In genomic region chr5:171162165-171162564, GRCh38 we compare ENCODE assay signal across 21 cellular contexts.
DNase-seq lines count a peak whose midpoint lies in the region; ATAC-seq and TF ChIP-seq lines count a peak whose summit lies in the region.
"Had no signal": no experiment of that assay in that cellular context is flagged by ENCODE, and none has a peak within 500 bp of the region (broad histone marks: within the 10 kb centered on the region; RNA-seq: fewer than 3 reads in every experiment).

No MANE protein-coding gene starts in this region.

- H2AFZ ChIP-seq in Loucy (ENCODE audit: low read length) (peak overlapping the region; percentile 73), neural progenitor cell (replicated peaks) (no peak overlapping the region)
- H2AFZ ChIP-seq: PC-9 had no signal

- intact Hi-C loops in body of pancreas (cut with DNase I): no loop called here

- H3K4me2 ChIP-seq in Loucy (ENCODE audit: low read depth, low read length, poor library complexity, severe bottlenecking) (no peak overlapping the region), neural progenitor cell (peak overlapping the region; percentile 48)
- H3K4me2 ChIP-seq: PC-9 had no signal

- H3K4me1 Mint-ChIP-seq in neural progenitor cell: peaks cover 29% of the 10 kb centered on the region
- H3K4me1 Mint-ChIP-seq: activated CD4-positive, alpha-beta T cell treated with anti-CD3 and anti-CD28 coated beads, Interleukin-2, amount 10 ng/mL, durations not matched to agents 7 days and 5 days; IgD-negative memory B cell; nephron had no signal

- H4K20me1 ChIP-seq in Loucy (ENCODE audit: insufficient read depth, low read length, poor library complexity, severe bottlenecking) (no peaks in the 10 kb centered on the region), neural progenitor cell (ENCODE audit: low read depth) (no peaks in the 10 kb centered on the region)

- no peaks in the 10 kb centered on the region for H3K79me2 ChIP-seq in Loucy (ENCODE audit: insufficient read depth, low read length)
- no peaks in the 10 kb centered on the region for H3K79me2 ChIP-seq in neural progenitor cell (ENCODE audit: low read depth)

- 92 to 100% methylated on average over 1 of the region's 1 CpG for WGBS in body of pancreas, 2 donors

- H3K9ac ChIP-seq in Loucy (ENCODE audit: low read depth, low read length, poor library complexity, severe bottlenecking) (no peak overlapping the region), neural progenitor cell (no peak overlapping the region)

- H3K27me3 ChIP-seq in Loucy (ENCODE audit: insufficient read depth, low read length, poor library complexity, severe bottlenecking): no peaks in the 10 kb centered on the region
- H3K27me3 ChIP-seq in neural progenitor cell: no peaks in the 10 kb centered on the region
- no peaks in the 10 kb centered on the region for H3K27me3 ChIP-seq in body of pancreas
- H3K27me3 ChIP-seq: ovary, tibial artery had no signal

- H3K9me3 Mint-ChIP-seq in neural progenitor cell: no peaks in the 10 kb centered on the region
- H3K9me3 Mint-ChIP-seq: activated CD4-positive, alpha-beta T cell treated with anti-CD3 and anti-CD28 coated beads, Interleukin-2, amount 10 ng/mL, durations not matched to agents 7 days and 5 days; activated T-cell treated with anti-CD3 and anti-CD28 coated beads, Interleukin-2, amount 50 U/mL, for 4 hours; IgD-negative memory B cell; nephron had no signal

- no peaks in the 10 kb centered on the region for H3K9me2 ChIP-seq in Loucy (replicated peaks; ENCODE audit: low read depth, low read length)

- no peak overlapping the region for H3K4me3 ChIP-seq in Loucy (ENCODE audit: low read length, poor library complexity, severe bottlenecking)
- H3K4me3 ChIP-seq in neural progenitor cell: no peak overlapping the region
- no peak overlapping the region for H3K4me3 ChIP-seq in body of pancreas
- H3K4me3 ChIP-seq: ovary, PC-9, tibial artery had no signal

- H3K4me1 ChIP-seq in Loucy (ENCODE audit: insufficient read depth, low read length, poor library complexity, severe bottlenecking) (no peaks in the 10 kb centered on the region), neural progenitor cell (peaks cover 33% of the 10 kb centered on the region), body of pancreas (no peaks in the 10 kb centered on the region)
- H3K4me1 ChIP-seq: tibial artery had no signal

- TF ChIP-seq CTCF in Loucy (conservative IDR thresholded peaks at IDR 0.05; ENCODE audit: low read length): no peak
- no peak for TF ChIP-seq CTCF in neural progenitor cell (IDR thresholded peaks at IDR 0.05)
- TF ChIP-seq CTCF in body of pancreas (IDR thresholded peaks at IDR 0.05): no peak

- peak overlapping the region; percentile 18 for H3K4me3 Mint-ChIP-seq in neural progenitor cell
- H3K4me3 Mint-ChIP-seq: activated CD4-positive, alpha-beta T cell treated with anti-CD3 and anti-CD28 coated beads, Interleukin-2, amount 10 ng/mL, durations not matched to agents 7 days and 5 days; activated T-cell treated with anti-CD3 and anti-CD28 coated beads, Interleukin-2, amount 50 U/mL, for 4 hours; IgD-negative memory B cell; nephron had no signal

- H3K27ac ChIP-seq in neural progenitor cell (no peak overlapping the region), body of pancreas (no peak overlapping the region)
- H3K27ac ChIP-seq: ovary, PC-9, tibial artery had no signal

- H3K27me3 Mint-ChIP-seq in neural progenitor cell (ENCODE audit: insufficient read depth, low read depth): peaks cover 2% of the 10 kb centered on the region
- H3K27me3 Mint-ChIP-seq: IgD-negative memory B cell had no signal

- ATAC-seq in GM19452 (IDR thresholded peaks at IDR 0.05; ENCODE audit: unreplicated experiment) (peak; percentile 15), body of pancreas (no peak)
- ATAC-seq: activated T-cell treated with anti-CD3 and anti-CD28 coated beads, Interleukin-2, amount 50 U/mL, for 4 hours; Right ventricle myocardium inferior had no signal

- H3K9me3 ChIP-seq in Loucy (ENCODE audit: insufficient read depth, low read depth, low read length) (no peaks in the 10 kb centered on the region), neural progenitor cell (ENCODE audit: low read depth) (no peaks in the 10 kb centered on the region), body of pancreas (no peaks in the 10 kb centered on the region)
- H3K9me3 ChIP-seq: ovary, tibial artery had no signal

- no peaks in the 10 kb centered on the region for H3F3A ChIP-seq in Loucy (ENCODE audit: low read depth)
- peaks cover 18% of the 10 kb centered on the region for H3F3A ChIP-seq in neural progenitor cell (ENCODE audit: low read depth)

- DNase-seq in cerebellar cortex (ENCODE audit: low spot score) (peak; percentile 97), neural progenitor cell (ENCODE audit: low spot score) (peak; percentile 6), NCI-H2171 (lab: John Stamatoyannopoulos, UW) (no peak), islet precursor cell (no peak), body of pancreas (no peak)
- DNase-seq: activated CD4-positive, alpha-beta T cell treated with anti-CD3 and anti-CD28 coated beads, Interleukin-2, amount 10 ng/mL, durations not matched to agents 7 days and 5 days; activated gamma-delta T cell treated with Interleukin-2 at 50 U/mL for 16 hours; activated T-cell treated with anti-CD3 and anti-CD28 coated beads, Interleukin-2, amount 50 U/mL, for 4 hours; NCI-H1105; NCI-H2029; NK-92 treated with Interleukin-12 subunit alpha and Interleukin-12 subunit beta, amount 100 ng/mL, for 24 hours; ovary; PC-9; small intestine; T-helper 9 cell; tibial artery had no signal

- no peaks in the 10 kb centered on the region for H3K36me3 Mint-ChIP-seq in neural progenitor cell
- H3K36me3 Mint-ChIP-seq: IgD-negative memory B cell had no signal

- no peaks in the 10 kb centered on the region for H3K36me3 ChIP-seq in Loucy (ENCODE audit: insufficient read depth, low read length)
- no peaks in the 10 kb centered on the region for H3K36me3 ChIP-seq in neural progenitor cell
- no peaks in the 10 kb centered on the region for H3K36me3 ChIP-seq in body of pancreas (replicated peaks in 1 of 2; ENCODE audit: insufficient read depth in 1 of 2, low read depth in 2 of 2)
- H3K36me3 ChIP-seq: ovary, tibial artery had no signal

- no peak overlapping the region for H3K27ac Mint-ChIP-seq in neural progenitor cell
- H3K27ac Mint-ChIP-seq: activated CD4-positive, alpha-beta T cell treated with anti-CD3 and anti-CD28 coated beads, Interleukin-2, amount 10 ng/mL, durations not matched to agents 7 days and 5 days; IgD-negative memory B cell; nephron had no signal

- TF ChIP-seq POLR2A in body of pancreas (IDR thresholded peaks at IDR 0.05): no peak

Comparison
In these comparisons a context has a peak if more than half of its experiments do, and no peak if none do; other contexts are left out.
1. DNase-seq: peak in cerebellar cortex (single experiment) and neural progenitor cell (single experiment); none in NCI-H2171 (single experiment), islet precursor cell (single experiment) and body of pancreas (0 of 4).